Comparison of ENCODE assay signal across 13 cellular contexts in the genomic region with DNA sequence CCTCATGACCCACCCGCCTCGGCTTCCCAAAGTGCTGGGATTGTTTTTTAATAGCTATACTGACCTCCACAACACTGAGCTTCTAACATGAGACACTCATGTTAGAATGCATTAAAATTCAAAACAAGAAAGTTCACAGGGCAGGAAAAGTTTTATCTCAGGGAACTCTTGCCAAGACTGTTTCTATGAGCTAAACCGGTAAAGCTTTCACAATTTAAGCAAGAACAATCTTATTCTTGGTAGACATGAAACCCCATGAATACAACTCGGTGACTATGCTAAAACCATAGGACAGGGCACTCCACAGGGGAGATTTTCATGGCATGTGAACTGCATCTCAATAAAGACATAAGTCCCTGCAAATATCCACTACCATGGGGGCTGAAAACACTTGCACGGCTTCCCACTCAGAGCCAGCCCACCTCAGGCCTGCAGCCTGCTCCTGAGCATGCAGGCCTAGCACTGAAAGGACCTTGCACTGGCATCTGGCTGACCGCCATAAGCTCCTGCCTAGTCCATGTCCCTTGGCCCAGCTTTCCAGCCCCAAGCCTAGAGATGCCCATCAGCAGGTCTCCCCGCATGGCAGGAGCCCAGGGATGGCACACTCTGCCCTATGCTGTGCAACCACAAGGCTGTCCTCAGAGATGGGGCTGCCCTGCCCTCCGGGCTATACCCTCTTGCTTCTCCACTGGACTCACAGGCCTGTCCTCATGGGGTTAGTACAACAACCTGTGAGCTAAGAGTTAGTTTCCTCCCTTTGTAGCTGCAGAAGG.
"Had no signal": no experiment of that assay in that cellular context is flagged by ENCODE, and none has a peak within 500 bp of the region (broad histone marks: within the 10 kb centered on the region; RNA-seq: fewer than 3 reads in every experiment).

No MANE protein-coding gene starts in this region.

- H3K9me3 ChIP-seq: psoas muscle, SJSA1, upper lobe of left lung had no signal

- ATAC-seq: esophagus mucosa; naive thymus-derived CD4-positive, alpha-beta T cell; psoas muscle had no signal

- DNase-seq: activated CD4-positive, alpha-beta T cell treated with anti-CD3 and anti-CD28 coated beads, Interleukin-2, amount 50 U/mL, for 48 hours; activated CD4-positive, CD25-positive, alpha-beta regulatory T cell treated with anti-CD3 and anti-CD28 coated beads, Interleukin-2, amount 50 U/mL, for 72 hours; activated T-cell treated with anti-CD3 and anti-CD28 coated beads, Interleukin-2, amount 50 U/mL, for 48 hours; central memory CD4-positive, alpha-beta T cell; foreskin fibroblast; naive thymus-derived CD4-positive, alpha-beta T cell; psoas muscle; stimulated activated CD4-positive, alpha-beta T cell treated with anti-CD3 and anti-CD28 coated beads, Interleukin-4, amount 100 ng/mL, for 1 hour; stimulated activated CD8-positive, alpha-beta memory T cell treated with anti-CD3 and anti-CD28 coated beads, Interleukin-4, amount 100 ng/mL, for 48 hours; SW 1271 had no signal

- H3K27ac ChIP-seq: psoas muscle, SJSA1, upper lobe of left lung had no signal

- H3K4me3 ChIP-seq: psoas muscle, SJSA1, upper lobe of left lung had no signal

- H3K27me3 ChIP-seq: SJSA1, upper lobe of left lung had no signal

- H3K4me1 ChIP-seq: upper lobe of left lung had no signal
